In the genomic region with DNA sequence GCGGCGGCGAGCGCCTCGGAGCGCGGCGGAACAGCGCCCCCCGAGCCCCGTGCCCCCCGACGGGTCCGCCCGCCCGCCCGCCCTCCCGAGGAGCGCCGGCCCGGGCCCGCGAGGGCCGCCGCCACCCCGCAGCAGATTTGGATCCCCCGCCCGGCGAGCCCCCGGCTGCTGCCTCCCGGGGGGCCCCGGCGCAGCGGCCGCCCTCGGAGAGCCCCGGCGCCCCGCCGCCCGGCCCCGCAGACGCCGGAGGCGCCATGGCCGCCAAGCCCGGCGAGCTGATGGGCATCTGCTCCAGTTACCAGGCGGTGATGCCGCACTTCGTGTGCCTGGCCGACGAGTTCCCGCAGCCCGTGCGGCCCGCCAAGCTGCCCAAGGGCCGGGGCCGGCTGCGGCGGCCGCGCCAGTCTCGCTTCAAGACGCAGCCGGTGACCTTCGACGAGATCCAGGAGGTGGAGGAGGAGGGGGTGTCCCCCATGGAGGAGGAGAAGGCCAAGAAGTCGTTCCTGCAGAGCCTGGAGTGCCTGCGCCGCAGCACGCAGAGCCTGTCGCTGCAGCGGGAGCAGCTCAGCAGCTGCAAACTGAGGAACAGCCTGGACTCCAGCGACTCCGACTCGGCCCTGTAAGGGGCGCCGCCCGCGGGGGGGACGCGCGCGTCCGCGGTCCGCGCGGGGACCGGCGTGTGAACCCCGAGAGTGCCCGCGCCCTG, we compare ENCODE assay signal across 8 cellular contexts. TPM values are rescaled to one million over a fixed set of nuclear protein-coding genes. Genes with fewer than 3 reads are reported as not detected.
A peak's percentile ranks its signal among the peaks of the same experiment; 100 is the strongest.
DNase-seq lines count a peak whose midpoint lies in the region; ATAC-seq and TF ChIP-seq lines count a peak whose summit lies in the region.

No MANE protein-coding gene starts in this region.

- H3K36me3 ChIP-seq in esophagus squamous epithelium: no peaks in the 10 kb centered on the region

- no CpG with 5 or more reads among the region's 95 CpGs for WGBS in esophagus squamous epithelium, 2 donors

- no peaks in the 10 kb centered on the region for H3K9me3 ChIP-seq in esophagus squamous epithelium

- no peaks in the 10 kb centered on the region for H3K36me3 Mint-ChIP-seq in natural killer cell

- TF ChIP-seq POLR2A in esophagus squamous epithelium (IDR thresholded peaks at IDR 0.05): no peak

- DNase-seq in AG20443 (ENCODE audit: low spot score) (peak; percentile 49), UCSD-AML1 (lab: John Stamatoyannopoulos, UW; ENCODE audit: unreplicated experiment) (peak; percentile 38), esophagus squamous epithelium (lab: John Stamatoyannopoulos, UW) (no peak), natural killer cell (no peak), NK-92 (lab: John Stamatoyannopoulos, UW; ENCODE audit: unreplicated experiment) (no peak), occipital lobe (lab: John Stamatoyannopoulos, UW) (no peak)

- no peaks in the 10 kb centered on the region for H3K9me3 Mint-ChIP-seq in natural killer cell

- H3K27me3 ChIP-seq in esophagus squamous epithelium: peaks cover 0 to 83% (median 5%) of the 10 kb centered on the region in 4 donors

- peaks cover 47 to 51% of the 10 kb centered on the region in 2 donors for H3K27me3 Mint-ChIP-seq in natural killer cell (ENCODE audit: low read depth in 2 of 2)

- H3K27ac Mint-ChIP-seq in natural killer cell: no peak overlapping the region

- peaks cover 17 to 39% (median 21%) of the 10 kb centered on the region in 3 donors for H3K4me1 ChIP-seq in esophagus squamous epithelium

- peak overlapping the region; percentile 79 for H3K4me3 Mint-ChIP-seq in natural killer cell

- peak overlapping the region; percentile 80 to 96 (median 86) for H3K27ac ChIP-seq in esophagus squamous epithelium

- peak overlapping the region; percentile 46 to 86 (median 58) for H3K4me3 ChIP-seq in esophagus squamous epithelium

- ATAC-seq in GM21528 (IDR thresholded peaks at IDR 0.05; ENCODE audit: low FRiP score, unreplicated experiment) (peak; percentile 19), natural killer cell (peak in 1 of 3 donors; percentile 29), HG02798 (IDR thresholded peaks at IDR 0.05; ENCODE audit: poor library complexity, unreplicated experiment) (no peak)

- TF ChIP-seq CTCF in esophagus squamous epithelium (IDR thresholded peaks at IDR 0.05) (no peak), natural killer cell (IDR thresholded peaks at IDR 0.05) (no peak)

- H3K4me1 Mint-ChIP-seq in natural killer cell: peaks cover 20 to 35% of the 10 kb centered on the region in 2 donors

- intact Hi-C loops in esophagus squamous epithelium (cut with DNase I): loop anchor here (10.0 kb wide), 1 partner anchor 48 kb away; no protein-coding TSS in a partner anchor
- intact Hi-C loops in natural killer cell (cut with micrococcal nuclease): no loop called here

RNA-seq across cellular contexts. Expression of a gene that starts 0.4 kb away (rescaled TPM):
- total RNA-seq in esophagus squamous epithelium: 10 to 100 TPM in 2 of 4 donors, 1 to 10 TPM in 2; 4.7 to 33.6 (median 16.0) TPM
- 1 to 10 TPM in 2 of 3 donors, under 1 TPM in 1; 0.47 to 1.7 (median 1.2) TPM for total RNA-seq in natural killer cell
- 19.8 TPM for total RNA-seq in occipital lobe

Comparison
In these comparisons a context has a peak if more than half of its experiments do, and no peak if none do; other contexts are left out.
1. DNase-seq: peak in AG20443 (single experiment) and UCSD-AML1 (single experiment); none in esophagus squamous epithelium (single experiment), natural killer cell (single experiment), NK-92 (single experiment) and occipital lobe (single experiment).